Comparison of ENCODE assay signal across 24 cellular contexts in genomic region chr2:70574102-70574501, GRCh38. TPM values are rescaled to one million over a fixed set of nuclear protein-coding genes. Genes with fewer than 3 reads are reported as not detected.
"Had no signal": no experiment of that assay in that cellular context is flagged by ENCODE, and none has a peak within 500 bp of the region (broad histone marks: within the 10 kb centered on the region; RNA-seq: fewer than 3 reads in every experiment).

No MANE protein-coding gene starts in this region.

- DNase-seq: activated CD4-positive, alpha-beta memory T cell treated with anti-CD3 and anti-CD28 coated beads for 36 hours; activated CD4-positive, CD25-positive, alpha-beta regulatory T cell treated with anti-CD3 and anti-CD28 coated beads, Interleukin-2, amount 50 U/mL, for 72 hours; activated CD8-positive, alpha-beta memory T cell treated with anti-CD3 and anti-CD28 coated beads, Interleukin-2, amount 50 U/mL, for 4 hours; activated gamma-delta T cell; activated naive CD4-positive, alpha-beta T cell treated with anti-CD3 and anti-CD28 coated beads, Interleukin-2, amount 50 U/mL, for 16 hours; activated T-cell treated with anti-CD3 and anti-CD28 coated beads, Interleukin-2, amount 50 U/mL, for 1 hour; amniotic stem cell; brain microvascular endothelial cell; cortex of kidney; endodermal cell; foreskin keratinocyte; heart left ventricle; posterior cingulate gyrus; right lobe of liver; stimulated activated CD4-positive, alpha-beta T cell treated with anti-CD3 and anti-CD28 coated beads, Interleukin-2, amount 100 ng/mL, for 48 hours; T-helper 2 cell; trophoblast cell had no signal

- H3K9me3 ChIP-seq: right lobe of liver, thoracic aorta had no signal

- ATAC-seq: esophagus mucosa, foreskin keratinocyte, left lobe of liver, right lobe of liver had no signal

- H3K4me3 ChIP-seq: lung, right lobe of liver, thoracic aorta had no signal

- H3K36me3 ChIP-seq: brain microvascular endothelial cell, heart left ventricle, right lobe of liver, thoracic aorta had no signal

- H3K27ac ChIP-seq: brain microvascular endothelial cell, foreskin keratinocyte, heart left ventricle, right lobe of liver, thoracic aorta had no signal

- H3K4me1 ChIP-seq: heart left ventricle, right lobe of liver had no signal

- H3K27me3 ChIP-seq: brain microvascular endothelial cell, foreskin keratinocyte, right lobe of liver had no signal

RNA-seq across cellular contexts. Expression of gene TGFA, which starts 20.5 kb away (rescaled TPM):
- total RNA-seq: activated CD4-positive, alpha-beta T cell treated with anti-CD3 and anti-CD28 coated beads, Interleukin-2, amount 10 ng/mL, durations not matched to agents 24 days and 14 days; activated T-helper 1 cell treated with anti-CD3 and anti-CD28 coated beads, Interleukin-12 subunit alpha, Interleukin-12 subunit beta, Interleukin-2, Interleukin-4 antibody, amounts not matched to agents 30 ng/mL and 10 ng/mL and 1 ng/mL, durations not matched to agents 14 hours and 24 hours and 36 hours; osteoblast had no signal
